ENCODE assay signal across 9 cellular contexts in the genomic region with DNA sequence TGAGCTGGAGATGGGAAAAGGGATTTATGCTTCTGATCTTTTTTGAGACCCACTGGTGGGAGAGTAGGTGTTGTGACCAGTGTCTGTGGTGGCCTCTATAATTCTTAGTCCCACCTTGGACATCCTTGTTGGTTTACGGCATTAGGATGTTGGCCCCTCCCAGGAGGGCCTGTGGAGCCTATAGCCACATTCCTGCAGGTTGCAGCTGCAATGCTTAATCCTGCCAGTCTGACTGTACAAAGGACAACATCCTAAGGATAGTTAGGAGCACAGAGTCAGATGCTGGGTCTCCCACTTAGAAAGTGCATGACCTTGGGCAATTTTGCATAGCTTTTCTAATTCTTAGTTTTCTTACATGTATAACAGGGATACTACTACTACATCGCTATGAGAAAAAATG.
DNase-seq lines count a peak whose midpoint lies in the region; ATAC-seq and TF ChIP-seq lines count a peak whose summit lies in the region.
"Had no signal": no experiment of that assay in that cellular context is flagged by ENCODE, and none has a peak within 500 bp of the region (broad histone marks: within the 10 kb centered on the region; RNA-seq: fewer than 3 reads in every experiment).

No MANE protein-coding gene starts in this region.

- CTCF ChIA-PET in RWPE1 (lab: Yijun Ruan, JAX) = no interaction called here

- no peaks in the 10 kb centered on the region for H3K27me3 Mint-ChIP-seq in central memory CD8-positive, alpha-beta T cell

- H3K27ac ChIP-seq in DND-41 (ENCODE audit: low read length) (peak overlapping the region; percentile 84), MM.1S (ENCODE audit: low read length) (peak overlapping the region; percentile 81), osteoblast (ENCODE audit: low read depth, low read length) (peak overlapping the region; percentile 86), RWPE1 (no peak overlapping the region)

- TF ChIP-seq CTCF in DND-41 (IDR thresholded peaks at IDR 0.05; ENCODE audit: borderline replicate concordance, extremely low read depth, low read length, poor library complexity, severe bottlenecking) (no peak), MM.1S (IDR thresholded peaks at IDR 0.05; ENCODE audit: low read length) (no peak), osteoblast (IDR thresholded peaks at IDR 0.05; ENCODE audit: extremely low read depth, low read depth, low read length) (no peak), RWPE1 (conservative IDR thresholded peaks at IDR 0.05; ENCODE audit: low read depth) (no peak)

- H3K4me2 ChIP-seq in DND-41 (ENCODE audit: insufficient read depth, low read length) = peak overlapping the region; percentile 67
- peak overlapping the region; percentile 89 for H3K4me2 ChIP-seq in MM.1S (ENCODE audit: low read depth, low read length)
- peak overlapping the region; percentile 82 for H3K4me2 ChIP-seq in osteoblast (ENCODE audit: insufficient read depth, low read length)

- H3K27ac Mint-ChIP-seq in central memory CD8-positive, alpha-beta T cell (ENCODE audit: low read depth) = peak overlapping the region; percentile 66

- H3K4me3 ChIP-seq in DND-41 (ENCODE audit: low read depth in 1 of 2, low read length in 2 of 2) (peak overlapping the region in 1 of 2 experiments; percentile 49; a peak in 2 of 4 replicates), MM.1S (ENCODE audit: low read length) (peak overlapping the region; percentile 37), osteoblast (ENCODE audit: insufficient read depth, low read length) (peak overlapping the region; percentile 53)

- POLR2A ChIA-PET in RWPE1 (lab: Yijun Ruan, JAX; ENCODE audit: low non-redundant PET) = interaction anchor here (0.6 kb wide), 1 partner anchor 63 kb away, joined by 6 read pairs; no protein-coding TSS in a partner anchor

- DNase-seq in DND-41 (no peak), MM.1S (no peak), osteoblast (ENCODE audit: insufficient read length, low spot score, missing footprints) (no peak), RWPE1 (ENCODE audit: low spot score) (no peak), NCI-H748 (lab: John Stamatoyannopoulos, UW; ENCODE audit: unreplicated experiment) (no peak)
- DNase-seq in central memory CD8-positive, alpha-beta T cell (ENCODE audit: low spot score in 2 of 2) = no peak
- no peak for DNase-seq in activated CD4-positive, CD25-positive, alpha-beta regulatory T cell (lab: John Stamatoyannopoulos, UW)
- DNase-seq: GF-D8, posterior cingulate gyrus had no signal

- no peaks in the 10 kb centered on the region for H3K27me3 ChIP-seq in DND-41 (ENCODE audit: insufficient read depth, low read length, poor library complexity)
- no peaks in the 10 kb centered on the region for H3K27me3 ChIP-seq in MM.1S (replicated peaks; ENCODE audit: insufficient read depth, low read length)
- no peaks in the 10 kb centered on the region for H3K27me3 ChIP-seq in osteoblast (ENCODE audit: insufficient read depth, low read length)

- H3K4me1 ChIP-seq in DND-41 (ENCODE audit: insufficient read depth, low read length) = peaks cover 29% of the 10 kb centered on the region
- H3K4me1 ChIP-seq in MM.1S (ENCODE audit: low read length) = peaks cover 66% of the 10 kb centered on the region
- peaks cover 39% of the 10 kb centered on the region for H3K4me1 ChIP-seq in osteoblast (ENCODE audit: insufficient read depth, low read length)

- H3K9me3 Mint-ChIP-seq in central memory CD8-positive, alpha-beta T cell = no peaks in the 10 kb centered on the region

- no peak; the same call in 1 of the 3 replicates for ATAC-seq in DND-41 (ENCODE audit: insufficient read depth, low read depth)
- no peak for ATAC-seq in central memory CD8-positive, alpha-beta T cell (replicated peaks; ENCODE audit: extremely low read depth, poor library complexity, severe bottlenecking)

- H3K36me3 Mint-ChIP-seq in central memory CD8-positive, alpha-beta T cell (ENCODE audit: insufficient read depth) = no peaks in the 10 kb centered on the region

- no peaks in the 10 kb centered on the region for H4K20me1 ChIP-seq in DND-41 (ENCODE audit: insufficient read depth, low read length)
- H4K20me1 ChIP-seq in MM.1S (ENCODE audit: insufficient read depth, low read length) = no peaks in the 10 kb centered on the region
- H4K20me1 ChIP-seq in osteoblast (ENCODE audit: insufficient read depth, low read length) = no peaks in the 10 kb centered on the region

- H3K4me1 Mint-ChIP-seq in central memory CD8-positive, alpha-beta T cell = peaks cover 17% of the 10 kb centered on the region

- peak overlapping the region; percentile 61 for H3K4me3 Mint-ChIP-seq in central memory CD8-positive, alpha-beta T cell

- no peaks in the 10 kb centered on the region for H3K36me3 ChIP-seq in DND-41 (ENCODE audit: insufficient read depth, low read length)
- H3K36me3 ChIP-seq in MM.1S (replicated peaks; ENCODE audit: insufficient read depth, low read length) = no peaks in the 10 kb centered on the region
- H3K36me3 ChIP-seq in osteoblast (ENCODE audit: insufficient read depth, low read length) = no peaks in the 10 kb centered on the region

- no peaks in the 10 kb centered on the region for H3K9me3 ChIP-seq in DND-41 (ENCODE audit: insufficient read depth, low read length, severe bottlenecking)
- H3K9me3 ChIP-seq in MM.1S (replicated peaks; ENCODE audit: insufficient read depth, low read length) = no peaks in the 10 kb centered on the region
- H3K9me3 ChIP-seq in osteoblast (ENCODE audit: low read depth, low read length) = no peaks in the 10 kb centered on the region

- H3K79me2 ChIP-seq in DND-41 (ENCODE audit: insufficient read depth, low read length) (no peaks in the 10 kb centered on the region), MM.1S (ENCODE audit: low read length) (no peaks in the 10 kb centered on the region), osteoblast (ENCODE audit: insufficient read depth, low read length) (no peaks in the 10 kb centered on the region)

- H3K9me2 ChIP-seq in MM.1S (replicated peaks; ENCODE audit: insufficient read depth, low read length) = no peaks in the 10 kb centered on the region

- peaks cover 22% of the 10 kb centered on the region for H3F3A ChIP-seq in MM.1S (ENCODE audit: insufficient read depth, low read length)

- peak overlapping the region; percentile 56 for H3K9ac ChIP-seq in DND-41 (ENCODE audit: low read depth, low read length)
- peak overlapping the region; percentile 48 for H3K9ac ChIP-seq in MM.1S (ENCODE audit: low read length)

- H2AFZ ChIP-seq in DND-41 (ENCODE audit: low read depth, low read length) (peak overlapping the region; percentile 65), MM.1S (ENCODE audit: low read length) (no peak overlapping the region), osteoblast (ENCODE audit: low read length) (no peak overlapping the region)
